In the genomic region with DNA sequence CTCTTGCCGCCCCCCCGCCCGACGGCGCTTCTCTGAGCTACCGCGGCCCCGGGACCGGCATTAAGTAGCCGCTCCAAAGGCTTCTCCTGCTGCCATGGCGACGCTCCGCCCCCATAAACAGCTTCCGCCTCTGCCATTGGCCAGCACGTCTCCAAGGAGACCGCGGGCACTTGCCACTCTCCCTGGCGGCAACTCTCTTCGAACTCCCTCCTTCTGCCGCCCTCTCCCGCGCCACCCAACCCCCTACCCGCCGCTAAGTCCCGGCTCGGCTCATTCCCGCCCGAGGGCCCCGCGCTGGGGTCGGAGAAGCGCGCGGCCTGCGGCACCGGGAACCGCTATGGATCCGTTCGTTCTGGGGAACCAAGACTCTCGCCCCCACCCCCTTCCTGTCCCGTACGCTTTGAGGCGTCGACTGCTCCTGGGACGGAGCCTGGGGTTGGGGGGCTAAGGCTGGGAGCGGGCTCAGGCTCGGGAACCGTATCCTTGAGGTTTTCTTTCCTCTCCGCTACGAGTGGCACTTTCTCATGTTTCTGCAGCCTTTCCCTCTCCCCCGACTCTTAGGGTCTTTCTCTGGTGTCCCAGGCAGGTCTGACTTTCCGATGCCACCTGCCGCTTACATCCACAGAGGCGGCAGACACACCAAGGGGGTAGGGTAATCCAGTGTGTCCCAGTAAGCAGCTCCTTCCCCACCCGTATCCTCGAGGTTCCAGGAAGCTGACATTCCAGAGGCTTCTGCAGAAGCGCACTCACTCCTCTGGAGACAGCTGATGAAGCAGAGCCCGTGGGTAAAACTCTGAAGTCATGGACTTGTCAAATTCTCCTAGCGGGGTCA, we compare ENCODE assay signal across 8 cellular contexts. TPM values are rescaled to one million over a fixed set of nuclear protein-coding genes. Genes with fewer than 3 reads are reported as not detected.
DNase-seq lines count a peak whose midpoint lies in the region; TF ChIP-seq lines count a peak whose summit lies in the region.

A gene with protein sequence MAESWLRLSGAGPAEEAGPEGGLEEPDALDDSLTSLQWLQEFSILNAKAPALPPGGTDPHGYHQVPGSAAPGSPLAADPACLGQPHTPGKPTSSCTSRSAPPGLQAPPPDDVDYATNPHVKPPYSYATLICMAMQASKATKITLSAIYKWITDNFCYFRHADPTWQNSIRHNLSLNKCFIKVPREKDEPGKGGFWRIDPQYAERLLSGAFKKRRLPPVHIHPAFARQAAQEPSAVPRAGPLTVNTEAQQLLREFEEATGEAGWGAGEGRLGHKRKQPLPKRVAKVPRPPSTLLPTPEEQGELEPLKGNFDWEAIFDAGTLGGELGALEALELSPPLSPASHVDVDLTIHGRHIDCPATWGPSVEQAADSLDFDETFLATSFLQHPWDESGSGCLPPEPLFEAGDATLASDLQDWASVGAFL (minus strand): TSS at position 34 of the 832 bp plus-strand sequence. CDS start 850 bp downstream, outside the sequence.

- TSS peak; percentile 67 for BruUV-seq in PC-9 (replicated peaks; lab: Mats Ljungman, UMichigan)

- no peaks in the 10 kb centered on the region for H3K79me2 ChIP-seq in PC-9 (ENCODE audit: low read depth)

- H3K4me1 ChIP-seq in BLaER1, result peaks cover 83% of the 10 kb centered on the region
- peaks cover 27% of the 10 kb centered on the region for H3K4me1 ChIP-seq in PC-9 (replicated peaks; ENCODE audit: insufficient read depth)
- peaks cover 20 to 71% (median 27%) of the 10 kb centered on the region in 3 donors for H3K4me1 ChIP-seq in esophagus squamous epithelium
- H3K4me1 ChIP-seq in muscle layer of duodenum (ENCODE audit: control insufficient read depth in 1 of 2, insufficient read depth in 2 of 2, low read length in 2 of 2), result peaks cover 0 to 29% of the 10 kb centered on the region in 2 donors

- TF ChIP-seq CTCF in GM20000 (IDR thresholded peaks at IDR 0.05; ENCODE audit: extremely low read depth, missing control alignments) (no peak), PC-9 (conservative IDR thresholded peaks at IDR 0.05) (no peak), esophagus squamous epithelium (IDR thresholded peaks at IDR 0.05) (no peak)

- peaks cover 5% of the 10 kb centered on the region for H3K36me3 Mint-ChIP-seq in activated T-cell treated with anti-CD3 and anti-CD28 coated beads, Interleukin-2, amount 50 U/mL, for 24 hours (ENCODE audit: low read depth)

- H2AFZ ChIP-seq in PC-9, result no peak within 1 kb of the TSS

- H3K9me3 ChIP-seq in BLaER1 (no peaks in the 10 kb centered on the region), PC-9 (ENCODE audit: insufficient read depth, low read depth) (no peaks in the 10 kb centered on the region), esophagus squamous epithelium (no peaks in the 10 kb centered on the region), muscle layer of duodenum (ENCODE audit: control insufficient read depth in 1 of 2, low read length in 2 of 2) (no peaks in the 10 kb centered on the region)

- H3K36me3 ChIP-seq in BLaER1, result no peaks in the 10 kb centered on the region
- H3K36me3 ChIP-seq in PC-9 (ENCODE audit: low read depth), result no peaks in the 10 kb centered on the region
- no peaks in the 10 kb centered on the region for H3K36me3 ChIP-seq in esophagus squamous epithelium
- H3K36me3 ChIP-seq in muscle layer of duodenum (ENCODE audit: control insufficient read depth in 1 of 2, insufficient read depth in 2 of 2, low read length in 2 of 2), result no peaks in the 10 kb centered on the region

- TF ChIP-seq POLR2A in esophagus squamous epithelium (IDR thresholded peaks at IDR 0.05), result no peak

- H3K27ac ChIP-seq in BLaER1 (no peak within 1 kb of the TSS), PC-9 (no peak within 1 kb of the TSS), esophagus squamous epithelium (no peak within 1 kb of the TSS), muscle layer of duodenum (ENCODE audit: low read length) (no peak within 1 kb of the TSS)

- POLR2A ChIA-PET in PC-9 (lab: Charles Lee; ENCODE audit: unreplicated experiment), result interaction anchor here (0.6 to 1.3 kb wide), 3 partner anchors 9 to 286 kb away, joined by 3 to 37 read pairs (median 29); a partner anchor contains a TSS

- peaks cover 36% of the 10 kb centered on the region for H3K27me3 ChIP-seq in BLaER1
- no peaks in the 10 kb centered on the region for H3K27me3 ChIP-seq in PC-9 (ENCODE audit: insufficient read depth, low read depth)
- peaks cover 8 to 55% (median 13%) of the 10 kb centered on the region in 4 donors for H3K27me3 ChIP-seq in esophagus squamous epithelium
- H3K27me3 ChIP-seq in muscle layer of duodenum (ENCODE audit: low read depth, low read length), result peaks cover 31% of the 10 kb centered on the region

- H3K4me3 ChIP-seq in BLaER1 (peak within 1 kb of the TSS; percentile 66), PC-9 (0 out of 2 replicates have a peak within 1 kb of the TSS, but pooled peaks have one; percentile 26), esophagus squamous epithelium (peak within 1 kb of the TSS; percentile 26 to 71 (median 48)), muscle layer of duodenum (ENCODE audit: low read depth in 1 of 2, low read length in 2 of 2) (peak within 1 kb of the TSS; percentile 59 to 69)

- H3F3A ChIP-seq in PC-9 (ENCODE audit: insufficient read depth, low read depth), result peaks cover 10% of the 10 kb centered on the region; the same call in 1 of the 2 replicates

- WGBS in esophagus squamous epithelium, 2 donors, result 11 to 23% methylated on average over 15 to 34 of the region's 59 CpGs

- intact Hi-C loops in PC-9 (cut with micrococcal nuclease; ENCODE audit: unreplicated experiment) (loop anchor here (1.0 kb wide), 1 partner anchor 9 kb away; no protein-coding TSS in a partner anchor), esophagus squamous epithelium (cut with DNase I) (no loop called here)

- H3K4me1 Mint-ChIP-seq in activated T-cell treated with anti-CD3 and anti-CD28 coated beads, Interleukin-2, amount 50 U/mL, for 24 hours (ENCODE audit: low read depth), result peaks cover 60% of the 10 kb centered on the region

- peaks cover 6% of the 10 kb centered on the region for H3K27me3 Mint-ChIP-seq in activated T-cell treated with anti-CD3 and anti-CD28 coated beads, Interleukin-2, amount 50 U/mL, for 24 hours

- H3K9me2 ChIP-seq in PC-9 (ENCODE audit: insufficient read depth), result no peaks in the 10 kb centered on the region

- CTCF ChIA-PET in PC-9 (lab: Charles Lee), result interaction anchor here (0.6 to 0.9 kb wide), 2 partner anchors 15 to 126 kb away, joined by 3 to 9 read pairs; no protein-coding TSS in a partner anchor

- peak within 1 kb of the TSS; percentile 69 for H3K4me3 Mint-ChIP-seq in activated T-cell treated with anti-CD3 and anti-CD28 coated beads, Interleukin-2, amount 50 U/mL, for 24 hours

- peak within 1 kb of the TSS; percentile 68; the same call in 1 of the 2 replicates for H3K9ac ChIP-seq in BLaER1

- in situ Hi-C loops in KBM-7 (cut with MboI; ENCODE audit: low pct_unique_long_range_greater_than_20kb, low sequenced_read_pairs), result no loop called here

- peak; percentile 97 for DNase-seq in GM20000 (ENCODE audit: low spot score)
- peak; percentile 93 for DNase-seq in KBM-7
- DNase-seq in PC-9, result peak; percentile 78 to 95
- DNase-seq in activated T-cell treated with anti-CD3 and anti-CD28 coated beads, Interleukin-2, amount 50 U/mL, for 24 hours, result peak; percentile 95
- no peak for DNase-seq in esophagus squamous epithelium (lab: John Stamatoyannopoulos, UW)
- DNase-seq in stimulated activated CD8-positive, alpha-beta memory T cell treated with anti-CD3 and anti-CD28 coated beads, Interleukin-4, amount 100 ng/mL, for 4 hours (ENCODE audit: low read depth in 2 of 2, low spot score in 1 of 2), result peak; percentile 70 to 76

- H4K20me1 ChIP-seq in BLaER1 (no peaks in the 10 kb centered on the region), PC-9 (ENCODE audit: insufficient read depth) (no peaks in the 10 kb centered on the region)

- no peaks in the 10 kb centered on the region for H3K9me3 Mint-ChIP-seq in activated T-cell treated with anti-CD3 and anti-CD28 coated beads, Interleukin-2, amount 50 U/mL, for 24 hours

- H3K27ac Mint-ChIP-seq in activated T-cell treated with anti-CD3 and anti-CD28 coated beads, Interleukin-2, amount 50 U/mL, for 24 hours, result peak within 1 kb of the TSS; percentile 77

- H3K4me2 ChIP-seq in BLaER1 (peak within 1 kb of the TSS; percentile 96), PC-9 (peak within 1 kb of the TSS; percentile 65)

RNA-seq across cellular contexts. Expression of the gene that starts here (rescaled TPM):
- total RNA-seq in PC-9 (2021) (12.5 and 23.7 TPM in 2 replicates), esophagus squamous epithelium (under 1 TPM in 2 of 4 donors, not detected in 2; 0.19 to 0.57 TPM)
